1 cellular context compared by ENCODE assay signal in genomic region chr20:38685853-38686473, GRCh38.
TF ChIP-seq lines count a peak whose summit lies in the region.

No MANE protein-coding gene starts in this region.

TF ChIP-seq in HepG2, 621 proteins besides CTCF, POLR2A, EP300 and RAD21 (continued from another document and continues in another):
- TF ChIP-seq ZBTB39 (CRISPR knock-in tag; IDR thresholded peaks at IDR 0.05) (no peak), ZBTB14 (CRISPR knock-in tag; IDR thresholded peaks at IDR 0.05) (no peak), KLF16 (CRISPR knock-in tag; IDR thresholded peaks at IDR 0.05) (peak in 1 of 2 experiments; percentile 99; a peak in 2 of 4 replicates), STAT5B (CRISPR knock-in tag; IDR thresholded peaks at IDR 0.05) (peak; percentile 92; the same call in 1 of the 2 replicates), ZNF780A (CRISPR knock-in tag; IDR thresholded peaks at IDR 0.05) (peak; percentile 77; the same call in 1 of the 2 replicates), SSRP1 (CRISPR knock-in tag; IDR thresholded peaks at IDR 0.05) (0 out of 2 replicates have a peak, but pooled peaks have one; percentile 36), ZNF205 (CRISPR knock-in tag; IDR thresholded peaks at IDR 0.05) (peak; percentile 79; the same call in 1 of the 2 replicates), GTF3A (CRISPR knock-in tag; conservative IDR thresholded peaks at IDR 0.05) (no peak), ZNF431 (CRISPR knock-in tag; IDR thresholded peaks at IDR 0.05; ENCODE audit: borderline replicate concordance, low read depth) (peak; percentile 84; the same call in 1 of the 2 replicates), ZSCAN31 (CRISPR knock-in tag; IDR thresholded peaks at IDR 0.05; ENCODE audit: low read depth) (no peak; the same call in 1 of the 2 replicates), ARNT2 (CRISPR knock-in tag; IDR thresholded peaks at IDR 0.05; ENCODE audit: low read depth) (peak; percentile 88; the same call in 1 of the 2 replicates), ZNF333 (CRISPR knock-in tag; IDR thresholded peaks at IDR 0.05; ENCODE audit: borderline replicate concordance) (peak; percentile 96), ZNF720 (CRISPR knock-in tag; IDR thresholded peaks at IDR 0.05) (peak; percentile 76; the same call in 1 of the 2 replicates), ZNF230 (CRISPR knock-in tag; IDR thresholded peaks at IDR 0.05) (peak; percentile 94), MED1 (CRISPR knock-in tag; IDR thresholded peaks at IDR 0.05) (peak; percentile 77), AKNA (CRISPR knock-in tag; IDR thresholded peaks at IDR 0.05; ENCODE audit: borderline replicate concordance) (peak; percentile 97; the same call in 1 of the 2 replicates), USF2 (IDR thresholded peaks at IDR 0.05; ENCODE audit: low read depth, low read length) (no peak), USF2 (CRISPR knock-in tag; IDR thresholded peaks at IDR 0.05; ENCODE audit: borderline replicate concordance) (no peak), ARID4A (CRISPR knock-in tag; IDR thresholded peaks at IDR 0.05; ENCODE audit: borderline replicate concordance) (peak; percentile 60; the same call in 1 of the 2 replicates), MATR3 (CRISPR knock-in tag; IDR thresholded peaks at IDR 0.05) (no peak), TAF15 (IDR thresholded peaks at IDR 0.05; ENCODE audit: low read depth, low read length, poor library complexity, severe bottlenecking) (no peak), HOMEZ (CRISPR knock-in tag; IDR thresholded peaks at IDR 0.05; ENCODE audit: low read depth) (peak; percentile 79; the same call in 1 of the 2 replicates), ZNF253 (CRISPR knock-in tag; IDR thresholded peaks at IDR 0.05; ENCODE audit: borderline replicate concordance) (peak; percentile 84; the same call in 1 of the 2 replicates), NR1H2 (CRISPR knock-in tag; IDR thresholded peaks at IDR 0.05; ENCODE audit: borderline replicate concordance, low read depth) (no peak), HNRNPLL (IDR thresholded peaks at IDR 0.05; ENCODE audit: low read depth, low read length, poor library complexity, severe bottlenecking) (no peak), HOXA3 (CRISPR knock-in tag; IDR thresholded peaks at IDR 0.05) (peak; percentile 72), ZNF597 (CRISPR knock-in tag; IDR thresholded peaks at IDR 0.05) (no peak), REXO4 (CRISPR knock-in tag; IDR thresholded peaks at IDR 0.05; ENCODE audit: borderline replicate concordance) (peak; percentile 85), ZNF451 (CRISPR knock-in tag; IDR thresholded peaks at IDR 0.05) (peak; percentile 82; the same call in 1 of the 2 replicates), ZNF30 (CRISPR knock-in tag; IDR thresholded peaks at IDR 0.05) (no peak; the same call in 1 of the 2 replicates), HNF1B (CRISPR knock-in tag; IDR thresholded peaks at IDR 0.05) (0 out of 2 replicates have a peak, but pooled peaks have one; percentile 25), SP140L (CRISPR knock-in tag; IDR thresholded peaks at IDR 0.05; ENCODE audit: borderline replicate concordance) (peak; percentile 99; the same call in 1 of the 2 replicates), TSC22D2 (CRISPR knock-in tag; IDR thresholded peaks at IDR 0.05; ENCODE audit: borderline replicate concordance) (peak; percentile 99), ONECUT2 (CRISPR knock-in tag; IDR thresholded peaks at IDR 0.05) (peak; percentile 67; the same call in 1 of the 2 replicates), PRMT3 (CRISPR knock-in tag; IDR thresholded peaks at IDR 0.05; ENCODE audit: borderline replicate concordance, low read depth) (peak; percentile 59; the same call in 1 of the 2 replicates), SIN3A (IDR thresholded peaks at IDR 0.05; ENCODE audit: borderline replicate concordance, low read depth, low read length) (peak; percentile 74; the same call in 1 of the 2 replicates), ZNF841 (CRISPR knock-in tag; IDR thresholded peaks at IDR 0.05; ENCODE audit: borderline replicate concordance) (peak; percentile 69; the same call in 1 of the 2 replicates), ZNF44 (CRISPR knock-in tag; IDR thresholded peaks at IDR 0.05) (no peak), XBP1 (CRISPR knock-in tag; IDR thresholded peaks at IDR 0.05) (peak; percentile 94)
